Comparison of ENCODE assay signal across 1 cellular context in genomic region chr5:80989883-80990282, GRCh38.
TF ChIP-seq lines count a peak whose summit lies in the region.

No MANE protein-coding gene starts in this region.

TF ChIP-seq in HepG2, 621 proteins besides CTCF, POLR2A, EP300 and RAD21:
- TF ChIP-seq ZNF503 (CRISPR knock-in tag; IDR thresholded peaks at IDR 0.05) (no peak), ZNF232 (CRISPR knock-in tag; IDR thresholded peaks at IDR 0.05; ENCODE audit: borderline replicate concordance) (no peak), SRSF1 (optimal IDR thresholded peaks at IDR 0.05; ENCODE audit: low read depth, low read length) (no peak)
- TF ChIP-seq, protein P1, sequence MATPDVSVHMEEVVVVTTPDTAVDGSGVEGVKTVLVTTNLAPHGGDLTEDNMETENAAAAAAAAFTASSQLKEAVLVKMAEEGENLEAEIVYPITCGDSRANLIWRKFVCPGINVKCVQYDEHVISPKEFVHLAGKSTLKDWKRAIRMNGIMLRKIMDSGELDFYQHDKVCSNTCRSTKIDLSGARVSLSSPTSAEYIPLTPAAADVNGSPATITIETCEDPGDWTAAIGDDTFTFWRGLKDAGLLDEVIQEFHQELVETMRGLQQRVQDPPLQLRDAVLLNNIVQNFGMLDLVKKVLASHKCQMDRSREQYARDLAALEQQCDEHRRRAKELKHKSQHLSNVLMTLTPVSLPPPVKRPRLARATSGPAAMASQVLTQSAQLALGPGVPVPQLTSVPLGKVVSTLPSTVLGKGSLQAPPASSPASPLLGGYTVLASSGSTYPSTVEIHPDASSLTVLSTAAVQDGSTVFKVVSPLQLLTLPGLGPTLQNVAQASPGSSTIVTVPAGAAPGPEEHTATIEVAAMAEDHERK (CRISPR knock-in tag; IDR thresholded peaks at IDR 0.05; ENCODE audit: low read depth) = no peak
- TF ChIP-seq, protein P2, sequence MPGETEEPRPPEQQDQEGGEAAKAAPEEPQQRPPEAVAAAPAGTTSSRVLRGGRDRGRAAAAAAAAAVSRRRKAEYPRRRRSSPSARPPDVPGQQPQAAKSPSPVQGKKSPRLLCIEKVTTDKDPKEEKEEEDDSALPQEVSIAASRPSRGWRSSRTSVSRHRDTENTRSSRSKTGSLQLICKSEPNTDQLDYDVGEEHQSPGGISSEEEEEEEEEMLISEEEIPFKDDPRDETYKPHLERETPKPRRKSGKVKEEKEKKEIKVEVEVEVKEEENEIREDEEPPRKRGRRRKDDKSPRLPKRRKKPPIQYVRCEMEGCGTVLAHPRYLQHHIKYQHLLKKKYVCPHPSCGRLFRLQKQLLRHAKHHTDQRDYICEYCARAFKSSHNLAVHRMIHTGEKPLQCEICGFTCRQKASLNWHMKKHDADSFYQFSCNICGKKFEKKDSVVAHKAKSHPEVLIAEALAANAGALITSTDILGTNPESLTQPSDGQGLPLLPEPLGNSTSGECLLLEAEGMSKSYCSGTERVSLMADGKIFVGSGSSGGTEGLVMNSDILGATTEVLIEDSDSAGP (CRISPR knock-in tag; IDR thresholded peaks at IDR 0.05; ENCODE audit: borderline replicate concordance) = no peak
